9 cellular contexts compared by ENCODE assay signal in the genomic region with DNA sequence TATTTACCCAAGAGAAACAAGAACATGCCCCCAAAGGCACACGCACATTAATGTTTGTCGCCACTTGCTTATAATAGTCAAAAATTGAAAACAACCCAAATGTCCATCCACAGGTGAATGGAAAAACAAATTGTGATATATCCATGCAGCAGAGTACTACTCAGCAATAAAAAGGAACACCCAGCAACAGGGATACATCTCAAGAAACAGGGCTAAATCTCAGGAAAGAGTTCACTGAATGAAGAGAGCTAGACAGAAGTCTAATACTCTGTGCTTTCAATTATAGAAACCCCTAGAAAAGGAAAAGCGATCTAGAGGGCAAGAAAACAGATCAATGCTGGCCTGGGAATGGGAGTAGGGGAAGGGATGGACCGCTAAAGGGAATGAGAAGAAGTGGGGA. TPM values are rescaled to one million over a fixed set of nuclear protein-coding genes. Genes with fewer than 3 reads are reported as not detected.
"Had no signal": no experiment of that assay in that cellular context is flagged by ENCODE, and none has a peak within 500 bp of the region (broad histone marks: within the 10 kb centered on the region; RNA-seq: fewer than 3 reads in every experiment).

No MANE protein-coding gene starts in this region.

- H3K4me3 ChIP-seq: GM12878 had no signal

- ATAC-seq: GM12878 had no signal

- FAIRE-seq: G401.6, GM12878, GM12891, GM12892, GM18507, GM19239 had no signal

- DNase-seq: GDM1, GF-D8 had no signal

RNA-seq across cellular contexts. Expression of a gene that starts 36.7 kb away (rescaled TPM):
- total RNA-seq: G401 had no signal
